In genomic region chr1:54151013-54151412, GRCh38 we compare ENCODE assay signal across 19 cellular contexts. TPM values are rescaled to one million over a fixed set of nuclear protein-coding genes. Genes with fewer than 3 reads are reported as not detected.
DNase-seq lines count a peak whose midpoint lies in the region; ATAC-seq, FAIRE-seq and TF ChIP-seq lines count a peak whose summit lies in the region.
"Had no signal": no experiment of that assay in that cellular context is flagged by ENCODE, and none has a peak within 500 bp of the region (broad histone marks: within the 10 kb centered on the region; RNA-seq: fewer than 3 reads in every experiment).

No MANE protein-coding gene starts in this region.

- H3K27me3 ChIP-seq in K562 (ENCODE audit: control insufficient read depth in 2 of 2, insufficient read depth in 2 of 2, low read length in 2 of 2) (peaks cover 0 to 11% of the 10 kb centered on the region in 2 experiments; a peak in 1 of 5 replicates), spleen (replicated peaks in 1 of 7) (no peaks in the 10 kb centered on the region)
- H3K27me3 ChIP-seq: BLaER1 had no signal

- no peak for FAIRE-seq in K562 (lab: Jason Lieb, UNC)
- FAIRE-seq: GM12892, GM19239 had no signal

- H3K4me3 Mint-ChIP-seq in activated naive CD8-positive, alpha-beta T cell, result no peak overlapping the region
- H3K4me3 Mint-ChIP-seq in activated naive CD8-positive, alpha-beta T cell treated with anti-CD3 and anti-CD28 coated beads, Interleukin-2, amount 50 U/mL, for 24 hours, result no peak overlapping the region
- no peak overlapping the region for H3K4me3 Mint-ChIP-seq in neural crest cell
- H3K4me3 Mint-ChIP-seq: CD8-positive, alpha-beta memory T cell; HFFc6 had no signal

- ATAC-seq in activated naive CD8-positive, alpha-beta T cell treated with anti-CD3 and anti-CD28 coated beads, Interleukin-2, amount 50 U/mL, for 24 hours, result no peak
- ATAC-seq in K562, result peak; percentile 57

- no peak for TF ChIP-seq EP300 in K562 (IDR thresholded peaks at IDR 0.05; ENCODE audit: low read length)

- no peak overlapping the region for H3K9ac ChIP-seq in K562 (ENCODE audit: insufficient read depth in 1 of 2, low read depth in 2 of 2, low read length in 2 of 2)
- H3K9ac ChIP-seq: BLaER1 had no signal

- CTCF ChIA-PET in K562 (lab: Yijun Ruan, JAX; ENCODE audit: low intra/inter-chr PET ratio), result no interaction called here

- H3K4me1 ChIP-seq in K562 (replicated peaks in 1 of 2; ENCODE audit: control insufficient read depth in 2 of 2, insufficient read depth in 2 of 2, low read length in 2 of 2) (0 out of 5 replicates have a peak, but pooled peaks cover 0 to 3% of the 10 kb centered on the region in 2 experiments), spleen (peaks cover 0 to 11% (median 0%) of the 10 kb centered on the region in 6 donors)

- peak overlapping the region; percentile 34 for H3K27ac Mint-ChIP-seq in activated naive CD8-positive, alpha-beta T cell
- H3K27ac Mint-ChIP-seq in activated naive CD8-positive, alpha-beta T cell treated with anti-CD3 and anti-CD28 coated beads, Interleukin-2, amount 50 U/mL, for 24 hours, result no peak overlapping the region
- H3K27ac Mint-ChIP-seq in neural crest cell (ENCODE audit: unreplicated experiment), result peak overlapping the region; percentile 95
- H3K27ac Mint-ChIP-seq: HFFc6 had no signal

- no TSS peak for BruUV-seq in K562 (replicated peaks; lab: Mats Ljungman, UMichigan)

- H3K36me3 Mint-ChIP-seq in activated naive CD8-positive, alpha-beta T cell, result no peaks in the 10 kb centered on the region
- no peaks in the 10 kb centered on the region for H3K36me3 Mint-ChIP-seq in activated naive CD8-positive, alpha-beta T cell treated with anti-CD3 and anti-CD28 coated beads, Interleukin-2, amount 50 U/mL, for 24 hours (ENCODE audit: low read depth)
- no peaks in the 10 kb centered on the region for H3K36me3 Mint-ChIP-seq in neural crest cell (ENCODE audit: low read depth)
- H3K36me3 Mint-ChIP-seq: CD8-positive, alpha-beta memory T cell had no signal

- H3K9me3 ChIP-seq in K562 (replicated peaks; ENCODE audit: control insufficient read depth, insufficient read depth, low read depth, low read length) (no peaks in the 10 kb centered on the region), spleen (no peaks in the 10 kb centered on the region)
- H3K9me3 ChIP-seq: BLaER1, Caco-2 had no signal

- H3K4me1 Mint-ChIP-seq in activated naive CD8-positive, alpha-beta T cell (ENCODE audit: low read depth), result no peaks in the 10 kb centered on the region
- H3K4me1 Mint-ChIP-seq in activated naive CD8-positive, alpha-beta T cell treated with anti-CD3 and anti-CD28 coated beads, Interleukin-2, amount 50 U/mL, for 24 hours, result no peaks in the 10 kb centered on the region
- H3K4me1 Mint-ChIP-seq in neural crest cell, result peaks cover 16% of the 10 kb centered on the region
- H3K4me1 Mint-ChIP-seq: CD8-positive, alpha-beta memory T cell had no signal

- H3K36me3 ChIP-seq in K562 (ENCODE audit: control insufficient read depth, insufficient read depth, low read length) (no peaks in the 10 kb centered on the region), spleen (no peaks in the 10 kb centered on the region)
- H3K36me3 ChIP-seq: BLaER1 had no signal

- no peak for TF ChIP-seq RAD21 in K562 (CRISPR knock-in tag; conservative IDR thresholded peaks at IDR 0.05 in 1 of 2, IDR thresholded peaks at IDR 0.05 in 1 of 2)

- no peaks in the 10 kb centered on the region for H3K27me3 Mint-ChIP-seq in activated naive CD8-positive, alpha-beta T cell
- no peaks in the 10 kb centered on the region for H3K27me3 Mint-ChIP-seq in activated naive CD8-positive, alpha-beta T cell treated with anti-CD3 and anti-CD28 coated beads, Interleukin-2, amount 50 U/mL, for 24 hours
- H3K27me3 Mint-ChIP-seq in neural crest cell (ENCODE audit: low read depth), result no peaks in the 10 kb centered on the region

- POLR2A ChIA-PET in K562 (lab: Yijun Ruan, JAX), result interaction anchor here (0.9 to 1.0 kb wide), 3 partner anchors 11 to 322 kb away, joined by 3 to 4 read pairs (median 3); no protein-coding TSS in a partner anchor

- intact Hi-C loops in K562 (cut with micrococcal nuclease), result no loop called here
- intact Hi-C loops in spleen (cut with DNase I; ENCODE audit: low total_unique reads), result no loop called here

- H3K79me2 ChIP-seq in K562 (ENCODE audit: control insufficient read depth, insufficient read depth, low read length), result no peaks in the 10 kb centered on the region

- H3K27ac ChIP-seq in K562 (ENCODE audit: extremely low read depth, low read depth, low read length), result no peak overlapping the region
- no peak overlapping the region for H3K27ac ChIP-seq in spleen
- H3K27ac ChIP-seq: BLaER1 had no signal

- H3K9me1 ChIP-seq in K562 (ENCODE audit: control insufficient read depth, insufficient read depth, low read length), result no peaks in the 10 kb centered on the region

- no peak for DNase-seq in activated naive CD8-positive, alpha-beta T cell treated with anti-CD3 and anti-CD28 coated beads, Interleukin-2, amount 50 U/mL, for 24 hours
- DNase-seq in K562 (ENCODE audit: extremely low read depth in 1 of 4, low spot score in 3 of 4), result no peak
- DNase-seq in neural crest cell (ENCODE audit: low read depth, low spot score), result no peak
- peak; percentile 31 for DNase-seq in spleen
- no peak for DNase-seq in HT-29 (ENCODE audit: low spot score)
- DNase-seq in NCI-H2171 treated with DMSO at 0.1 percent for 48 hours (lab: John Stamatoyannopoulos, UW), result no peak
- DNase-seq: 8988T; AML-193; Caco-2; CD8-positive, alpha-beta memory T cell; DND-41; GDM1; HCEC 1CT; HFFc6 had no signal

- no peak overlapping the region for H2AFZ ChIP-seq in K562 (ENCODE audit: low read depth, low read length)

- 10% methylated on average over 5 of the region's 5 CpGs for WGBS in K562 (ENCODE audit: insufficient coverage, low coverage, missing lambda C conversion rate)
- WGBS in spleen, 5 donors, result 79 to 95% (median 93%) methylated on average over 5 of the region's 5 CpGs

- in situ Hi-C loops in K562 (cut with MboI), result no loop called here

- H3K4me2 ChIP-seq in K562 (ENCODE audit: insufficient read depth, low read length), result no peak overlapping the region
- H3K4me2 ChIP-seq: BLaER1 had no signal

- H3K4me3 ChIP-seq in K562 (no peak overlapping the region), spleen (no peak overlapping the region)
- H3K4me3 ChIP-seq: BLaER1 had no signal

- H3K9me3 Mint-ChIP-seq in activated naive CD8-positive, alpha-beta T cell (ENCODE audit: low read depth), result no peaks in the 10 kb centered on the region
- no peaks in the 10 kb centered on the region for H3K9me3 Mint-ChIP-seq in activated naive CD8-positive, alpha-beta T cell treated with anti-CD3 and anti-CD28 coated beads, Interleukin-2, amount 50 U/mL, for 24 hours
- H3K9me3 Mint-ChIP-seq in neural crest cell, result no peaks in the 10 kb centered on the region
- H3K9me3 Mint-ChIP-seq: CD8-positive, alpha-beta memory T cell; HFFc6 had no signal

- TF ChIP-seq CTCF in K562 (IDR thresholded peaks at IDR 0.05 in 2 of 3, conservative IDR thresholded peaks at IDR 0.05 in 1 of 3; ENCODE audit: insufficient read depth in 2 of 3, low read depth in 1 of 3, low read length in 3 of 3) (no peak), neural crest cell (conservative IDR thresholded peaks at IDR 0.05) (no peak), spleen (IDR thresholded peaks at IDR 0.05 in 8 of 11, conservative IDR thresholded peaks at IDR 0.05 in 3 of 11) (no peak)

- no peak for TF ChIP-seq POLR2A in K562 (conservative IDR thresholded peaks at IDR 0.05)
- TF ChIP-seq POLR2A in spleen (IDR thresholded peaks at IDR 0.05), result no peak

- H4K20me1 ChIP-seq in K562 (replicated peaks; ENCODE audit: control insufficient read depth, insufficient read depth, low read length), result no peaks in the 10 kb centered on the region
- H4K20me1 ChIP-seq: BLaER1 had no signal

RNA-seq across cellular contexts. Expression of gene CDCP2, which starts 1.8 kb away (rescaled TPM):
- total RNA-seq in K562 (2011; cell fraction: chromatin; rRNA removed; ENCODE audit: low replicate concordance), result 0.14 and 0.21 TPM in 2 replicates
- total RNA-seq in K562 (2011; cell fraction: nucleolus; rRNA removed), result not detected in 2 replicates
- total RNA-seq in K562 (2011; cell fraction: nucleoplasm; rRNA removed), result 0.22 TPM in 1 of 2 replicates, not detected in the other
- total RNA-seq in K562 (2014; rRNA removed), result not detected in 2 replicates
- 0.06 TPM in 1 of 2 replicates, not detected in the other for total RNA-seq in K562 (2014; rRNA removed; fragmentation: Illumina TruSeq; extraction: Trizol)
- total RNA-seq in K562 (2015; rRNA removed; fragmentation: Illumina TruSeq; extraction: Trizol), result not detected in 2 replicates
- not detected in 2 replicates for total RNA-seq in K562 (2021)
- not detected in 2 replicates for polyA plus RNA-seq in K562 (2011; rRNA removed)
- 0.03 TPM in 1 of 2 replicates, not detected in the other for polyA plus RNA-seq in K562 (2011; cell fraction: cytosol; rRNA removed)
- not detected in 2 replicates for polyA plus RNA-seq in K562 (2011; cell fraction: nucleus; rRNA removed)
- not detected in 2 replicates for polyA plus RNA-seq in K562 (2012)
- not detected in 2 replicates for polyA plus RNA-seq in K562 (2014; fragmentation: Illumina TruSeq; extraction: Trizol)
- polyA plus RNA-seq in K562 (2014; fragmentation: Nextera tagmentation; extraction: Ambion mirVana), result not detected
- polyA plus RNA-seq in K562 (2014; rRNA removed), result 0.05 TPM in 1 of 2 replicates, not detected in the other
- polyA minus RNA-seq in K562 (2011; rRNA and poly(A)+ RNA removed), result 0.09 TPM in 1 of 2 replicates, not detected in the other
- polyA minus RNA-seq in K562 (2011; cell fraction: cytosol; rRNA and poly(A)+ RNA removed), result not detected in 2 replicates
- polyA minus RNA-seq in K562 (2011; cell fraction: nucleus; rRNA and poly(A)+ RNA removed), result not detected in 2 replicates
- not detected in 2 replicates for total RNA-seq in neural crest cell
- total RNA-seq in spleen, result 1 to 10 TPM in 2 of 7 donors, under 1 TPM in 5; 0.23 to 1.6 (median 0.85) TPM
- not detected for polyA plus RNA-seq in spleen
- not detected in 2 replicates for total RNA-seq in HT-29 (2014; rRNA removed; shearing (Covaris generic))
- total RNA-seq: Caco-2; CD8-positive, alpha-beta memory T cell; H4; HFFc6 had no signal
- polyA plus RNA-seq: CD8-positive, alpha-beta memory T cell had no signal

RNA-seq across cellular contexts. Expression of gene CYB5RL, which starts 48.8 kb away (rescaled TPM):
- 21.5 and 31.8 TPM in 2 replicates for total RNA-seq in K562 (2011; cell fraction: chromatin; rRNA removed; ENCODE audit: low replicate concordance)
- total RNA-seq in K562 (2011; cell fraction: nucleolus; rRNA removed), result 25.8 and 27.7 TPM in 2 replicates
- total RNA-seq in K562 (2011; cell fraction: nucleoplasm; rRNA removed), result 22.4 and 29.6 TPM in 2 replicates
- 7.9 and 9.6 TPM in 2 replicates for total RNA-seq in K562 (2014; rRNA removed)
- 8.3 and 11.2 TPM in 2 replicates for total RNA-seq in K562 (2014; rRNA removed; fragmentation: Illumina TruSeq; extraction: Trizol)
- total RNA-seq in K562 (2015; rRNA removed; fragmentation: Illumina TruSeq; extraction: Trizol), result 10.5 and 12.7 TPM in 2 replicates
- 15.2 and 16.9 TPM in 2 replicates for total RNA-seq in K562 (2021)
- 11.3 and 12.3 TPM in 2 replicates for polyA plus RNA-seq in K562 (2011; rRNA removed)
- polyA plus RNA-seq in K562 (2011; cell fraction: cytosol; rRNA removed), result 15.1 and 18.6 TPM in 2 replicates
- polyA plus RNA-seq in K562 (2011; cell fraction: nucleus; rRNA removed), result 11.4 and 21.0 TPM in 2 replicates
- 9.8 and 11.3 TPM in 2 replicates for polyA plus RNA-seq in K562 (2012)
- 14.7 and 18.0 TPM in 2 replicates for polyA plus RNA-seq in K562 (2014; fragmentation: Illumina TruSeq; extraction: Trizol)
- 1 to 10 TPM; 8.8 to 8.9 TPM for polyA plus RNA-seq in K562 (2014; fragmentation: Nextera tagmentation; extraction: Ambion mirVana)
- 9.4 and 13.3 TPM in 2 replicates for polyA plus RNA-seq in K562 (2014; rRNA removed)
- 8.3 and 14.1 TPM in 2 replicates for polyA minus RNA-seq in K562 (2011; rRNA and poly(A)+ RNA removed)
- polyA minus RNA-seq in K562 (2011; cell fraction: cytosol; rRNA and poly(A)+ RNA removed), result 6.2 and 7.9 TPM in 2 replicates
- polyA minus RNA-seq in K562 (2011; cell fraction: nucleus; rRNA and poly(A)+ RNA removed), result 8.2 and 11.0 TPM in 2 replicates
- 16.0 and 17.3 TPM in 2 replicates for total RNA-seq in neural crest cell
- 10 to 100 TPM in 4 of 7 donors, 1 to 10 TPM in 3; 6.6 to 15.1 (median 11.0) TPM for total RNA-seq in spleen
- polyA plus RNA-seq in spleen, result 1 to 10 TPM; 1.3 to 3.5 (median 1.5) TPM
- 5.3 and 6.1 TPM in 2 replicates for total RNA-seq in HT-29 (2014; rRNA removed; shearing (Covaris generic))

RNA-seq across cellular contexts. Expression of gene MRPL37, which starts 49.0 kb away (rescaled TPM):
- 14.4 and 25.2 TPM in 2 replicates for total RNA-seq in K562 (2011; cell fraction: chromatin; rRNA removed; ENCODE audit: low replicate concordance)
- total RNA-seq in K562 (2011; cell fraction: nucleolus; rRNA removed), result 24.8 and 26.6 TPM in 2 replicates
- total RNA-seq in K562 (2011; cell fraction: nucleoplasm; rRNA removed), result 26.0 and 33.7 TPM in 2 replicates
- total RNA-seq in K562 (2014; rRNA removed), result 193 and 248 TPM in 2 replicates
- total RNA-seq in K562 (2014; rRNA removed; fragmentation: Illumina TruSeq; extraction: Trizol), result 152 TPM in 2 replicates
- total RNA-seq in K562 (2015; rRNA removed; fragmentation: Illumina TruSeq; extraction: Trizol), result 175 and 180 TPM in 2 replicates
- total RNA-seq in K562 (2021), result 226 and 236 TPM in 2 replicates
- 66.9 and 72.9 TPM in 2 replicates for polyA plus RNA-seq in K562 (2011; rRNA removed)
- 93.0 and 93.1 TPM in 2 replicates for polyA plus RNA-seq in K562 (2011; cell fraction: cytosol; rRNA removed)
- 36.4 and 42.0 TPM in 2 replicates for polyA plus RNA-seq in K562 (2011; cell fraction: nucleus; rRNA removed)
- polyA plus RNA-seq in K562 (2012), result 179 and 203 TPM in 2 replicates
- polyA plus RNA-seq in K562 (2014; fragmentation: Illumina TruSeq; extraction: Trizol), result 244 and 303 TPM in 2 replicates
- polyA plus RNA-seq in K562 (2014; fragmentation: Nextera tagmentation; extraction: Ambion mirVana), result 10 to 100 TPM; 52.2 to 79.7 TPM
- polyA plus RNA-seq in K562 (2014; rRNA removed), result 202 and 235 TPM in 2 replicates
- 31.8 and 36.8 TPM in 2 replicates for polyA minus RNA-seq in K562 (2011; rRNA and poly(A)+ RNA removed)
- 32.4 and 42.5 TPM in 2 replicates for polyA minus RNA-seq in K562 (2011; cell fraction: cytosol; rRNA and poly(A)+ RNA removed)
- polyA minus RNA-seq in K562 (2011; cell fraction: nucleus; rRNA and poly(A)+ RNA removed), result 12.3 and 19.7 TPM in 2 replicates
- total RNA-seq in neural crest cell, result 96.2 and 97.5 TPM in 2 replicates
- 10 to 100 TPM; 38.3 to 55.9 (median 50.1) TPM for total RNA-seq in spleen
- polyA plus RNA-seq in spleen, result 10 to 100 TPM; 20.4 to 42.5 (median 38.4) TPM
- total RNA-seq in HT-29 (2014; rRNA removed; shearing (Covaris generic)), result 166 and 170 TPM in 2 replicates
